ENCODE assay signal across 10 cellular contexts in genomic region chr7:50307368-50308012, GRCh38. TPM values are rescaled to one million over a fixed set of nuclear protein-coding genes. Genes with fewer than 3 reads are reported as not detected.
DNase-seq lines count a peak whose midpoint lies in the region; ATAC-seq lines count a peak whose summit lies in the region.
"Had no signal": no experiment of that assay in that cellular context is flagged by ENCODE, and none has a peak within 500 bp of the region (broad histone marks: within the 10 kb centered on the region; RNA-seq: fewer than 3 reads in every experiment).

No MANE protein-coding gene starts in this region.

- ATAC-seq in GM18511 (IDR thresholded peaks at IDR 0.05; ENCODE audit: unreplicated experiment) (peak; percentile 28), HG03521 (IDR thresholded peaks at IDR 0.05; ENCODE audit: unreplicated experiment) (peak; percentile 20), HG03045 (IDR thresholded peaks at IDR 0.05; ENCODE audit: unreplicated experiment) (no peak)

- no peak overlapping the region for H4K91ac ChIP-seq in neuronal stem cell (ENCODE audit: low read depth, low read length, poor library complexity)

- no peak overlapping the region for H3K4ac ChIP-seq in neuronal stem cell (ENCODE audit: low read length)

- H3K4me2 ChIP-seq in neuronal stem cell (ENCODE audit: insufficient read depth, low read length, poor library complexity, severe bottlenecking): no peak overlapping the region

- no peak overlapping the region for H3K4me3 ChIP-seq in neuronal stem cell (ENCODE audit: low read length in 2 of 2)

- H3K27me3 ChIP-seq in neuronal stem cell (ENCODE audit: control insufficient read depth in 3 of 3, insufficient read depth in 3 of 3, low read depth in 1 of 3, low read length in 3 of 3): peaks cover 5 to 37% (median 32%) of the 10 kb centered on the region in 3 experiments

- peak overlapping the region; percentile 88 for H3K4me3 Mint-ChIP-seq in activated CD4-positive, alpha-beta memory T cell treated with anti-CD3 and anti-CD28 coated beads, Interleukin-2, amount 10 ng/mL, durations not matched to agents 7 days and 5 days

- intact Hi-C loops in posterior vena cava (cut with DNase I): no loop called here

- no peak overlapping the region for H4K8ac ChIP-seq in neuronal stem cell (ENCODE audit: low read depth, low read length)

- H3K27me3 Mint-ChIP-seq in activated CD4-positive, alpha-beta memory T cell treated with anti-CD3 and anti-CD28 coated beads, Interleukin-2, amount 10 ng/mL, durations not matched to agents 7 days and 5 days: no peaks in the 10 kb centered on the region

- POLR2A ChIA-PET in activated CD4-positive, alpha-beta memory T cell treated with anti-CD3 and anti-CD28 coated beads, Interleukin-2, amount 10 ng/mL, durations not matched to agents 7 days and 5 days (lab: Charles Lee): interaction anchor here (1.0 to 23.3 kb wide), 10 partner anchors 13 to 143 kb away, joined by 3 to 1125 read pairs (median 301); no protein-coding TSS in a partner anchor

- H3K4me1 Mint-ChIP-seq in activated CD4-positive, alpha-beta memory T cell treated with anti-CD3 and anti-CD28 coated beads, Interleukin-2, amount 10 ng/mL, durations not matched to agents 7 days and 5 days: peaks cover 15% of the 10 kb centered on the region

- H3K9me3 Mint-ChIP-seq in activated CD4-positive, alpha-beta memory T cell treated with anti-CD3 and anti-CD28 coated beads, Interleukin-2, amount 10 ng/mL, durations not matched to agents 7 days and 5 days: no peaks in the 10 kb centered on the region

- no peak overlapping the region for H3K27ac ChIP-seq in neuronal stem cell (replicated peaks; ENCODE audit: low read length)

- no peak overlapping the region for H2BK12ac ChIP-seq in neuronal stem cell (ENCODE audit: low read length)

- no peak overlapping the region for H3K23ac ChIP-seq in neuronal stem cell (ENCODE audit: low read depth, low read length, poor library complexity)

- no peak overlapping the region for H2BK5ac ChIP-seq in neuronal stem cell (ENCODE audit: low read length)

- peaks cover 81% of the 10 kb centered on the region for H3K36me3 Mint-ChIP-seq in activated CD4-positive, alpha-beta memory T cell treated with anti-CD3 and anti-CD28 coated beads, Interleukin-2, amount 10 ng/mL, durations not matched to agents 7 days and 5 days (ENCODE audit: low read depth)

- no peak overlapping the region for H2BK15ac ChIP-seq in neuronal stem cell (ENCODE audit: low read length)

- peaks cover 6 to 28% of the 10 kb centered on the region in 2 donors for H3K4me1 ChIP-seq in neuronal stem cell (ENCODE audit: control insufficient read depth in 2 of 2, insufficient read depth in 1 of 2, low read depth in 1 of 2, low read length in 2 of 2)

- H3K79me1 ChIP-seq in neuronal stem cell (ENCODE audit: low read depth, low read length): no peaks in the 10 kb centered on the region

- H3K18ac ChIP-seq in neuronal stem cell (ENCODE audit: low read length): no peak overlapping the region

- H2BK120ac ChIP-seq in neuronal stem cell (ENCODE audit: low read depth, low read length): no peak overlapping the region

- H3K27ac Mint-ChIP-seq in activated CD4-positive, alpha-beta memory T cell treated with anti-CD3 and anti-CD28 coated beads, Interleukin-2, amount 10 ng/mL, durations not matched to agents 7 days and 5 days: peak overlapping the region; percentile 99

- H3K14ac ChIP-seq in neuronal stem cell (ENCODE audit: low read length): no peak overlapping the region

- no CpG with 5 or more reads among the region's 10 CpGs for WGBS in neuronal stem cell (ENCODE audit: extremely low coverage in 2 of 2, insufficient read length in 2 of 2, insufficient replicate concordance in 1 of 2), 2 donors

- DNase-seq in activated CD4-positive, alpha-beta memory T cell treated with anti-CD3 and anti-CD28 coated beads, Interleukin-2, amount 10 ng/mL, durations not matched to agents 7 days and 5 days: peak; percentile 77
- DNase-seq in neuronal stem cell (ENCODE audit: low spot score) (no peak), posterior vena cava (ENCODE audit: low spot score) (no peak), Ammon's horn (ENCODE audit: low spot score) (no peak), SW480 (ENCODE audit: low spot score) (no peak)

- CTCF ChIA-PET in activated CD4-positive, alpha-beta memory T cell treated with anti-CD3 and anti-CD28 coated beads, Interleukin-2, amount 10 ng/mL, durations not matched to agents 7 days and 5 days (lab: Charles Lee): interaction anchor here (0.7 to 14.5 kb wide), 15 partner anchors 9 to 165 kb away, joined by 3 to 177 read pairs (median 4); no protein-coding TSS in a partner anchor

- H3K9ac ChIP-seq in neuronal stem cell (ENCODE audit: low read depth, low read length, poor library complexity): no peak overlapping the region

- H3K9me3 ChIP-seq in neuronal stem cell (replicated peaks in 1 of 2; ENCODE audit: control insufficient read depth in 2 of 2, insufficient read depth in 1 of 2, low read depth in 1 of 2, low read length in 2 of 2): peaks cover 5 to 10% of the 10 kb centered on the region in 2 donors

- H2AK5ac ChIP-seq in neuronal stem cell (ENCODE audit: low read depth, low read length): no peak overlapping the region

- peak overlapping the region; percentile 6 for H2AFZ ChIP-seq in neuronal stem cell (ENCODE audit: low read length)

- H3K36me3 ChIP-seq in neuronal stem cell (replicated peaks in 1 of 2; ENCODE audit: control insufficient read depth in 2 of 2, insufficient read depth in 2 of 2, low read length in 2 of 2): no peaks in the 10 kb centered on the region

RNA-seq across cellular contexts. Expression of gene IKZF1, which starts 3.0 kb away (rescaled TPM):
- 100 to 1,000 TPM; 383 to 404 TPM for total RNA-seq in activated CD4-positive, alpha-beta memory T cell treated with anti-CD3 and anti-CD28 coated beads, Interleukin-2, amount 10 ng/mL, durations not matched to agents 7 days and 5 days
- 0.61 TPM for polyA plus RNA-seq in neuronal stem cell (2013, experiment 1 of 2)
- polyA plus RNA-seq in neuronal stem cell (2013, experiment 2 of 2): 0.66 TPM
- total RNA-seq in posterior vena cava: 10 to 100 TPM; 11.9 to 13.7 TPM
- total RNA-seq: bronchial epithelial cell, renal cortical epithelial cell had no signal

Comparison
In these comparisons a context has a peak if more than half of its experiments do, and no peak if none do; other contexts are left out.
1. RNA of gene IKZF1, which starts 3.0 kb away (total RNA-seq): 383 to 404 TPM in activated CD4-positive, alpha-beta memory T cell treated with anti-CD3 and anti-CD28 coated beads, Interleukin-2, amount 10 ng/mL, durations not matched to agents 7 days and 5 days; 11.9 to 13.7 TPM in posterior vena cava; every median in the first group is over 10 times any median in the second.